In genomic region chr3:197367081-197367780, GRCh38 we compare ENCODE assay signal across 9 cellular contexts.
DNase-seq lines count a peak whose midpoint lies in the region; ATAC-seq and TF ChIP-seq lines count a peak whose summit lies in the region.
"Had no signal": no experiment of that assay in that cellular context is flagged by ENCODE, and none has a peak within 500 bp of the region (broad histone marks: within the 10 kb centered on the region; RNA-seq: fewer than 3 reads in every experiment).

No MANE protein-coding gene starts in this region.

- H3K4me1 ChIP-seq in NT2/D1 (ENCODE audit: insufficient read depth, insufficient read length) (peaks cover 17% of the 10 kb centered on the region), testis (no peaks in the 10 kb centered on the region)
- H3K4me1 ChIP-seq: pancreas had no signal

- H3K27me3 ChIP-seq in NT2/D1 (ENCODE audit: insufficient read depth, insufficient read length) (no peaks in the 10 kb centered on the region), testis (no peaks in the 10 kb centered on the region)
- H3K27me3 ChIP-seq: pancreas had no signal

- no peak overlapping the region for H3K4me3 ChIP-seq in NT2/D1 (ENCODE audit: insufficient read length, low read depth)
- no peak overlapping the region for H3K4me3 ChIP-seq in testis
- H3K4me3 ChIP-seq: pancreas had no signal

- TF ChIP-seq POLR2A in testis (IDR thresholded peaks at IDR 0.05) = no peak

- H3K36me3 ChIP-seq in NT2/D1 (ENCODE audit: insufficient read depth, insufficient read length, low read length) (no peaks in the 10 kb centered on the region), testis (ENCODE audit: low read depth, missing control alignments) (no peaks in the 10 kb centered on the region)
- H3K36me3 ChIP-seq: pancreas had no signal

- TF ChIP-seq CTCF in testis (IDR thresholded peaks at IDR 0.05) = no peak

- H3K9me3 ChIP-seq in NT2/D1 (ENCODE audit: insufficient read depth, low read length) = no peaks in the 10 kb centered on the region
- H3K9me3 ChIP-seq in testis = no peaks in the 10 kb centered on the region
- H3K9me3 ChIP-seq: pancreas had no signal

- H3K27ac ChIP-seq in testis = no peak overlapping the region
- H3K27ac ChIP-seq: pancreas had no signal

- intact Hi-C loops in testis (cut with DNase I; ENCODE audit: low total_unique reads) = no loop called here

- 48 to 75% methylated on average over 8 to 13 of the region's 13 CpGs for WGBS in testis, 2 donors

- peak overlapping the region; percentile 1 for H3K9ac ChIP-seq in NT2/D1 (ENCODE audit: insufficient read length, low read depth)

- ATAC-seq in HG03521 (IDR thresholded peaks at IDR 0.05; ENCODE audit: unreplicated experiment) (no peak), HG02763 (IDR thresholded peaks at IDR 0.05; ENCODE audit: unreplicated experiment) (no peak)

- DNase-seq in NCI-H1105 (lab: John Stamatoyannopoulos, UW) = peak; percentile 16
- DNase-seq in NCI-H1105 treated with DMSO at 0.1 percent for 48 hours (lab: John Stamatoyannopoulos, UW) = no peak
- DNase-seq in NT2/D1 (ENCODE audit: low read depth, low spot score) = no peak
- peak; percentile 58 for DNase-seq in fibroblast of peridontal ligament (ENCODE audit: extremely low read depth)
- DNase-seq in testis = peak; percentile 68
- DNase-seq in NCI-H2081 treated with DMSO at 0.1 percent for 48 hours (lab: John Stamatoyannopoulos, UW) = no peak
- DNase-seq: pancreas had no signal

Comparison
In these comparisons a context has a peak if more than half of its experiments do, and no peak if none do; other contexts are left out.
1. DNase-seq: peak in NCI-H1105 (single experiment), fibroblast of peridontal ligament (single experiment) and testis (single experiment); none in NCI-H1105 treated with DMSO at 0.1 percent for 48 hours (single experiment), NT2/D1 (single experiment) and NCI-H2081 treated with DMSO at 0.1 percent for 48 hours (single experiment).